Comparison of ENCODE assay signal across 12 cellular contexts in the genomic region with DNA sequence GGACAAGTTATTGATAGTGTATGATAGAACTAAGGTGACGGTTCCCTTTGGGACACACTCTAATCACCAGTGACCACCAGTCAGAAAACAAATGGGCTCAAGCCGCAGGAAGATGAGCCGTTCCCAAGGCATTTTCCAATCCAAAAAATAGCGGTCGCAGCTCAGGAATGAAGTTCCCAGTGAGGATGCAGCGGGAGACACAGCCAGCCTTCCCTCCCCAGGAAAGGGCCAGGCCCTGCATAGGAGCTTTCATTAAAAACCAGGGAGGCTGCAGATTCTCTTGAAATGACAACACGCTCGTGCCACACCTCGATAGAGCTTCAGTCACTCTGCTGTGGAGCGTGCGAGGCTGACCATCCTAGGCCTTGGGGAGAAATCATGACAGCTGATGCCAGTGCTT.
DNase-seq lines count a peak whose midpoint lies in the region; ATAC-seq, FAIRE-seq and TF ChIP-seq lines count a peak whose summit lies in the region.
"Had no signal": no experiment of that assay in that cellular context is flagged by ENCODE, and none has a peak within 500 bp of the region (broad histone marks: within the 10 kb centered on the region; RNA-seq: fewer than 3 reads in every experiment).

No MANE protein-coding gene starts in this region.

- WGBS in mesenchymal stem cell, result 83% methylated on average over 11 of the region's 11 CpGs
- WGBS in trophoblast cell (ENCODE audit: extremely low coverage, insufficient coverage, insufficient read length), result no CpG with 5 or more reads among the region's 11 CpGs

- H3K4ac ChIP-seq in mesenchymal stem cell (ENCODE audit: low read depth in 1 of 2, low read length in 2 of 2), result no peak overlapping the region
- no peak overlapping the region for H3K4ac ChIP-seq in trophoblast cell (ENCODE audit: low read depth, low read length)

- H3K23ac ChIP-seq in mesenchymal stem cell (ENCODE audit: low read length in 2 of 2) (no peak overlapping the region), trophoblast cell (ENCODE audit: low read length) (no peak overlapping the region)

- H2AK5ac ChIP-seq in mesenchymal stem cell (ENCODE audit: low read length, severe bottlenecking) (peak overlapping the region; percentile 78), trophoblast cell (ENCODE audit: low read length) (no peak overlapping the region)

- no peaks in the 10 kb centered on the region for H3K79me2 ChIP-seq in trophoblast cell (ENCODE audit: control insufficient read depth, insufficient read depth, low read length, poor library complexity)

- DNase-seq in activated naive CD8-positive, alpha-beta T cell treated with anti-CD3 and anti-CD28 coated beads for 36 hours, result no peak
- DNase-seq in breast epithelium (ENCODE audit: low spot score in 2 of 2) (peak in 1 of 2 donors; percentile 54), mesenchymal stem cell (no peak), upper lobe of right lung (peak; percentile 16), GM12891 (ENCODE audit: insufficient read length, low spot score) (no peak), trophoblast cell (no peak), cerebellum (ENCODE audit: low spot score) (no peak)
- DNase-seq: CD4-positive, CD25-positive, alpha-beta regulatory T cell; effector memory CD8-positive, alpha-beta T cell had no signal

- H2BK5ac ChIP-seq in mesenchymal stem cell (ENCODE audit: low read depth, low read length, poor library complexity, severe bottlenecking) (no peak overlapping the region), trophoblast cell (ENCODE audit: low read depth, low read length, poor library complexity) (no peak overlapping the region)

- intact Hi-C loops in breast epithelium (cut with DNase I; ENCODE audit: low total_unique reads) (no loop called here), upper lobe of right lung (cut with DNase I) (no loop called here)

- H2BK15ac ChIP-seq in mesenchymal stem cell (ENCODE audit: low read depth, poor library complexity, severe bottlenecking), result no peak overlapping the region

- H3K27me3 ChIP-seq in breast epithelium (no peaks in the 10 kb centered on the region), mesenchymal stem cell (ENCODE audit: control insufficient read depth in 1 of 2, insufficient read depth in 1 of 2, low read length in 2 of 2) (no peaks in the 10 kb centered on the region), upper lobe of right lung (no peaks in the 10 kb centered on the region), trophoblast cell (ENCODE audit: insufficient read depth, low read length) (peaks cover 22% of the 10 kb centered on the region)

- H2BK120ac ChIP-seq in mesenchymal stem cell (ENCODE audit: low read depth, low read length) (no peak overlapping the region), trophoblast cell (ENCODE audit: insufficient read depth, low read length, poor library complexity) (no peak overlapping the region)

- TF ChIP-seq POLR2A in breast epithelium (IDR thresholded peaks at IDR 0.05) (no peak), GM12891 (IDR thresholded peaks at IDR 0.05; ENCODE audit: low read depth, low read length) (no peak)

- H2AFZ ChIP-seq in mesenchymal stem cell (ENCODE audit: low read depth, low read length) (no peak overlapping the region), trophoblast cell (ENCODE audit: insufficient read depth, low read length, poor library complexity) (no peak overlapping the region)

- H3K14ac ChIP-seq in mesenchymal stem cell (ENCODE audit: low read length in 2 of 2) (no peak overlapping the region), trophoblast cell (ENCODE audit: low read length) (no peak overlapping the region)

- ATAC-seq in upper lobe of right lung, result no peak
- ATAC-seq: effector memory CD8-positive, alpha-beta T cell had no signal

- no peaks in the 10 kb centered on the region for H3K9me3 ChIP-seq in breast epithelium
- H3K9me3 ChIP-seq in mesenchymal stem cell (ENCODE audit: control insufficient read depth, low read length), result no peaks in the 10 kb centered on the region
- no peaks in the 10 kb centered on the region for H3K9me3 ChIP-seq in upper lobe of right lung
- peaks cover 11% of the 10 kb centered on the region for H3K9me3 ChIP-seq in trophoblast cell (ENCODE audit: insufficient read depth, low read depth, low read length)

- H3K4me2 ChIP-seq in mesenchymal stem cell (ENCODE audit: low read length, poor library complexity, severe bottlenecking), result no peak overlapping the region
- H3K4me2 ChIP-seq in trophoblast cell (ENCODE audit: low read length), result no peak overlapping the region

- H3K27me3 Mint-ChIP-seq in activated naive CD8-positive, alpha-beta T cell, result no peaks in the 10 kb centered on the region
- H3K27me3 Mint-ChIP-seq in activated naive CD8-positive, alpha-beta T cell treated with anti-CD3 and anti-CD28 coated beads for 36 hours, result no peaks in the 10 kb centered on the region
- H3K27me3 Mint-ChIP-seq: CD4-positive, CD25-positive, alpha-beta regulatory T cell had no signal

- TF ChIP-seq CTCF in breast epithelium (IDR thresholded peaks at IDR 0.05) (no peak), upper lobe of right lung (IDR thresholded peaks at IDR 0.05) (no peak)

- H4K8ac ChIP-seq in mesenchymal stem cell (ENCODE audit: low read length) (no peak overlapping the region), trophoblast cell (ENCODE audit: low read depth, low read length) (no peak overlapping the region)

- no peak overlapping the region for H4K91ac ChIP-seq in mesenchymal stem cell (ENCODE audit: low read length)
- H4K91ac ChIP-seq in trophoblast cell (ENCODE audit: low read depth, low read length), result no peak overlapping the region

- H3K4me1 Mint-ChIP-seq in activated naive CD8-positive, alpha-beta T cell (ENCODE audit: low read depth), result peaks cover 19% of the 10 kb centered on the region
- peaks cover 8% of the 10 kb centered on the region for H3K4me1 Mint-ChIP-seq in activated naive CD8-positive, alpha-beta T cell treated with anti-CD3 and anti-CD28 coated beads for 36 hours

- H3K27ac ChIP-seq in breast epithelium, result peak overlapping the region; percentile 99 to 100
- no peak overlapping the region for H3K27ac ChIP-seq in mesenchymal stem cell (ENCODE audit: low read length, poor library complexity, severe bottlenecking)
- H3K27ac ChIP-seq in upper lobe of right lung, result peak overlapping the region; percentile 92
- no peak overlapping the region for H3K27ac ChIP-seq in trophoblast cell (ENCODE audit: low read depth, low read length)

- FAIRE-seq in GM12891 (lab: Jason Lieb, UNC), result no peak

- H3K4me3 ChIP-seq in breast epithelium (peak overlapping the region in 2 of 3 donors; percentile 76 to 83), mesenchymal stem cell (ENCODE audit: insufficient read depth in 1 of 2, low read depth in 1 of 2, low read length in 2 of 2) (peak overlapping the region in 1 of 2 experiments; percentile 89), upper lobe of right lung (peak overlapping the region; percentile 2), trophoblast cell (ENCODE audit: low read depth, low read length) (no peak overlapping the region)

- H4K12ac ChIP-seq in trophoblast cell (ENCODE audit: low read depth, low read length), result no peak overlapping the region

- no peak overlapping the region for H3K27ac Mint-ChIP-seq in activated naive CD8-positive, alpha-beta T cell
- no peak overlapping the region for H3K27ac Mint-ChIP-seq in activated naive CD8-positive, alpha-beta T cell treated with anti-CD3 and anti-CD28 coated beads for 36 hours
- H3K27ac Mint-ChIP-seq: T-helper 2 cell treated with Interferon-gamma antibody and Interleukin-4, amounts not matched to agents 5 μg/mL and 100 μg/mL, for 36 hours had no signal

- no peaks in the 10 kb centered on the region for H3K36me3 ChIP-seq in breast epithelium
- peaks cover 6 to 11% of the 10 kb centered on the region in 2 experiments for H3K36me3 ChIP-seq in mesenchymal stem cell (ENCODE audit: control insufficient read depth in 1 of 2, insufficient read depth in 2 of 2, low read depth in 1 of 2, low read length in 2 of 2)
- H3K36me3 ChIP-seq in upper lobe of right lung, result no peaks in the 10 kb centered on the region
- H3K36me3 ChIP-seq in trophoblast cell (ENCODE audit: control insufficient read depth in 1 of 2, insufficient read depth in 2 of 2, low read length in 2 of 2), result no peaks in the 10 kb centered on the region

- H3K79me1 ChIP-seq in mesenchymal stem cell (replicated peaks; ENCODE audit: low read length, poor library complexity, severe bottlenecking) (peaks cover 22% of the 10 kb centered on the region), trophoblast cell (ENCODE audit: low read length) (no peaks in the 10 kb centered on the region)

- peak overlapping the region; percentile 23 for H3K4me3 Mint-ChIP-seq in activated naive CD8-positive, alpha-beta T cell
- H3K4me3 Mint-ChIP-seq in activated naive CD8-positive, alpha-beta T cell treated with anti-CD3 and anti-CD28 coated beads for 36 hours, result no peak overlapping the region

- H3K4me1 ChIP-seq in breast epithelium (peaks cover 14 to 25% of the 10 kb centered on the region in 2 donors), mesenchymal stem cell (ENCODE audit: control insufficient read depth, insufficient read depth, low read depth, low read length) (peaks cover 25% of the 10 kb centered on the region), upper lobe of right lung (peaks cover 49% of the 10 kb centered on the region), trophoblast cell (ENCODE audit: control insufficient read depth in 1 of 2, insufficient read depth in 2 of 2, low read length in 2 of 2) (peaks cover 7 to 9% of the 10 kb centered on the region in 2 experiments)

- H3K9me3 Mint-ChIP-seq in activated naive CD8-positive, alpha-beta T cell (ENCODE audit: low read depth), result no peaks in the 10 kb centered on the region
- no peaks in the 10 kb centered on the region for H3K9me3 Mint-ChIP-seq in activated naive CD8-positive, alpha-beta T cell treated with anti-CD3 and anti-CD28 coated beads for 36 hours
- H3K9me3 Mint-ChIP-seq: activated T-helper 2 cell treated with anti-CD3 and anti-CD28 coated beads, Interferon-gamma antibody, Interleukin-2, Interleukin-4, amounts not matched to agents 10 μg/mL and 5 μg/mL and 100 μg/mL, durations not matched to agents 14 hours and 24 hours and 36 hours; CD4-positive, CD25-positive, alpha-beta regulatory T cell; effector memory CD8-positive, alpha-beta T cell; T-helper 2 cell treated with Interferon-gamma antibody and Interleukin-4, amounts not matched to agents 5 μg/mL and 100 μg/mL, for 36 hours had no signal

- H3K9ac ChIP-seq in mesenchymal stem cell (ENCODE audit: low read length), result peak overlapping the region; percentile 95
- no peak overlapping the region for H3K9ac ChIP-seq in trophoblast cell (ENCODE audit: low read length)

- H3K18ac ChIP-seq in mesenchymal stem cell (ENCODE audit: low read depth in 1 of 2, low read length in 2 of 2) (no peak overlapping the region), trophoblast cell (ENCODE audit: low read length) (no peak overlapping the region)

- H2BK12ac ChIP-seq in mesenchymal stem cell (ENCODE audit: low read length in 2 of 2), result no peak overlapping the region
- H2BK12ac ChIP-seq in trophoblast cell (ENCODE audit: low read length), result no peak overlapping the region

- H3K36me3 Mint-ChIP-seq in activated naive CD8-positive, alpha-beta T cell, result no peaks in the 10 kb centered on the region
- H3K36me3 Mint-ChIP-seq in activated naive CD8-positive, alpha-beta T cell treated with anti-CD3 and anti-CD28 coated beads for 36 hours, result no peaks in the 10 kb centered on the region
- H3K36me3 Mint-ChIP-seq: CD4-positive, CD25-positive, alpha-beta regulatory T cell had no signal

TF ChIP-seq in GM12891, 5 proteins besides CTCF, POLR2A, EP300 and RAD21 (continues in another document):
- no peak for TF ChIP-seq SPI1 (IDR thresholded peaks at IDR 0.05; ENCODE audit: low read depth, low read length)

Comparison
In these comparisons a context has a peak if more than half of its experiments do, and no peak if none do; other contexts are left out.
1. H3K27ac ChIP-seq: peak in breast epithelium (2 of 2) and upper lobe of right lung (single experiment); none in mesenchymal stem cell (single experiment) and trophoblast cell (single experiment).